In the genomic region with DNA sequence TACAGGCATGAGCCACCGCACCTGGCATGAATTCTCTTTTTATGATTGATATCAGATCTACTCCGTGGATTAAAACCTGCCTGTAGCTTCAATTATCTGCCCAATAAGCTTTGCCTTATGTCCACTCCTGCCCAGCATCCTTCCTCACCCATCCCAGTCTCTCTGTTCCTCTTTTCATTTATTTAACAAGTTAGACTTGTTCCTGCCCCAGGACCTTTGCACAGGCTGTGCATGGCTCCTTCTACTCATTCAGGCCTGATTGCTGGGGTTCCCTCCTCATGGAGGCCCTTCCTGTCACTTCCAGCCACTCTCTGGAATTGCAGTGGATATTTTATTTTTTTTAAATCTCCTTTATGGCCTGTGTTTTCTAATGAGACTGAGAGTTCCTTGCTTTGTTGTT, we compare ENCODE assay signal across 16 cellular contexts. TPM values are rescaled to one million over a fixed set of nuclear protein-coding genes. Genes with fewer than 3 reads are reported as not detected.
DNase-seq lines count a peak whose midpoint lies in the region; ATAC-seq, FAIRE-seq and TF ChIP-seq lines count a peak whose summit lies in the region.
"Had no signal": no experiment of that assay in that cellular context is flagged by ENCODE, and none has a peak within 500 bp of the region (broad histone marks: within the 10 kb centered on the region; RNA-seq: fewer than 3 reads in every experiment).

No MANE protein-coding gene starts in this region.

- H3K27ac ChIP-seq in HepG2 (ENCODE audit: extremely low read length, insufficient read depth, low read length): no peak overlapping the region
- no peak overlapping the region for H3K27ac ChIP-seq in right lobe of liver
- H3K27ac ChIP-seq in adrenal gland: no peak overlapping the region
- H3K27ac ChIP-seq in spleen: no peak overlapping the region
- H3K27ac ChIP-seq: 22Rv1, BLaER1 had no signal

- H3K9me3 ChIP-seq in HepG2 (ENCODE audit: low read length) (no peaks in the 10 kb centered on the region), right lobe of liver (no peaks in the 10 kb centered on the region), adrenal gland (replicated peaks in 1 of 3) (no peaks in the 10 kb centered on the region), spleen (no peaks in the 10 kb centered on the region)
- H3K9me3 ChIP-seq: BLaER1 had no signal

- no peak for TF ChIP-seq CTCF in HepG2 (CRISPR knock-in tag; IDR thresholded peaks at IDR 0.05)
- TF ChIP-seq CTCF in right lobe of liver (IDR thresholded peaks at IDR 0.05): no peak
- no peak for TF ChIP-seq CTCF in adrenal gland (IDR thresholded peaks at IDR 0.05)
- TF ChIP-seq CTCF in spleen (IDR thresholded peaks at IDR 0.05 in 8 of 11, conservative IDR thresholded peaks at IDR 0.05 in 3 of 11): no peak

- peak overlapping the region; percentile 21 for H3K27ac Mint-ChIP-seq in T-helper 2 cell treated with Interferon-gamma antibody and Interleukin-4, amounts not matched to agents 5 μg/mL and 100 μg/mL, for 36 hours
- peak overlapping the region; percentile 56 for H3K27ac Mint-ChIP-seq in central memory CD8-positive, alpha-beta T cell (ENCODE audit: low read depth)

- peaks cover 27% of the 10 kb centered on the region for H3K36me3 Mint-ChIP-seq in T-helper 2 cell treated with Interferon-gamma antibody and Interleukin-4, amounts not matched to agents 5 μg/mL and 100 μg/mL, for 36 hours (ENCODE audit: low read depth)
- peaks cover 32% of the 10 kb centered on the region for H3K36me3 Mint-ChIP-seq in central memory CD8-positive, alpha-beta T cell (ENCODE audit: insufficient read depth)

- no peak for TF ChIP-seq RAD21 in HepG2 (CRISPR knock-in tag; IDR thresholded peaks at IDR 0.05)

- H2AFZ ChIP-seq in HepG2 (ENCODE audit: low read length): no peak overlapping the region

- H3K27me3 Mint-ChIP-seq in T-helper 2 cell treated with Interferon-gamma antibody and Interleukin-4, amounts not matched to agents 5 μg/mL and 100 μg/mL, for 36 hours (ENCODE audit: low read depth): no peaks in the 10 kb centered on the region
- no peaks in the 10 kb centered on the region for H3K27me3 Mint-ChIP-seq in central memory CD8-positive, alpha-beta T cell
- H3K27me3 Mint-ChIP-seq: CD4-positive, alpha-beta memory T cell had no signal

- no peak for ATAC-seq in HepG2
- ATAC-seq in right lobe of liver: no peak
- ATAC-seq in central memory CD8-positive, alpha-beta T cell (replicated peaks; ENCODE audit: extremely low read depth, poor library complexity, severe bottlenecking): no peak
- ATAC-seq: HCT116 had no signal

- in situ Hi-C loops in HepG2 (cut with HindIII; ENCODE audit: extremely low pct_ligation_motif_present, low pct_unique_long_range_greater_than_20kb): no loop called here

- no peak overlapping the region for H3K9ac ChIP-seq in HepG2 (ENCODE audit: insufficient read depth, low read depth, low read length)
- H3K9ac ChIP-seq: BLaER1 had no signal

- H3K79me2 ChIP-seq in HepG2 (ENCODE audit: insufficient read depth, low read length): peaks cover 4% of the 10 kb centered on the region

- no TSS peak for BruUV-seq in HepG2 (replicated peaks; lab: Mats Ljungman, UMichigan)

- no peak overlapping the region for H3K4me3 Mint-ChIP-seq in T-helper 2 cell treated with Interferon-gamma antibody and Interleukin-4, amounts not matched to agents 5 μg/mL and 100 μg/mL, for 36 hours
- no peak overlapping the region for H3K4me3 Mint-ChIP-seq in central memory CD8-positive, alpha-beta T cell
- H3K4me3 Mint-ChIP-seq: CD14-positive monocyte; CD4-positive, alpha-beta memory T cell had no signal

- no peaks in the 10 kb centered on the region for H3K9me3 Mint-ChIP-seq in T-helper 2 cell treated with Interferon-gamma antibody and Interleukin-4, amounts not matched to agents 5 μg/mL and 100 μg/mL, for 36 hours
- no peaks in the 10 kb centered on the region for H3K9me3 Mint-ChIP-seq in central memory CD8-positive, alpha-beta T cell

- no peak for FAIRE-seq in HepG2 (lab: Jason Lieb, UNC)

- TF ChIP-seq POLR2A in HepG2 (IDR thresholded peaks at IDR 0.05; ENCODE audit: insufficient read depth in 1 of 2, low read depth in 2 of 2, low read length in 2 of 2): no peak
- TF ChIP-seq POLR2A in right lobe of liver (IDR thresholded peaks at IDR 0.05): no peak
- TF ChIP-seq POLR2A in adrenal gland (IDR thresholded peaks at IDR 0.05): no peak
- TF ChIP-seq POLR2A in spleen (IDR thresholded peaks at IDR 0.05): no peak

- H4K20me1 ChIP-seq in HepG2 (ENCODE audit: insufficient read depth, low read length): 0 out of 2 replicates have a peak, but pooled peaks cover 5% of the 10 kb centered on the region

- no peaks in the 10 kb centered on the region for H3K27me3 ChIP-seq in HepG2 (ENCODE audit: control insufficient read depth in 1 of 2, insufficient read depth in 2 of 2, low read length in 2 of 2)
- no peaks in the 10 kb centered on the region for H3K27me3 ChIP-seq in right lobe of liver
- H3K27me3 ChIP-seq in adrenal gland: no peaks in the 10 kb centered on the region
- H3K27me3 ChIP-seq in spleen (replicated peaks in 1 of 7): no peaks in the 10 kb centered on the region
- H3K27me3 ChIP-seq: BLaER1 had no signal

- H3K4me3 ChIP-seq in HepG2 (replicated peaks in 1 of 3; ENCODE audit: insufficient read depth in 1 of 3, low read depth in 2 of 3, low read length in 3 of 3): no peak overlapping the region
- H3K4me3 ChIP-seq in right lobe of liver: no peak overlapping the region
- H3K4me3 ChIP-seq in adrenal gland: no peak overlapping the region
- no peak overlapping the region for H3K4me3 ChIP-seq in spleen
- H3K4me3 ChIP-seq: BLaER1 had no signal

- 98% methylated on average over 2 of the region's 2 CpGs for WGBS in HepG2 (ENCODE audit: low lambda C conversion rate)
- WGBS in right lobe of liver (ENCODE audit: insufficient coverage, low coverage, low lambda C conversion rate, missing lambda C conversion rate): 90% methylated on average over 2 of the region's 2 CpGs
- 87 to 94% (median 90%) methylated on average over 2 of the region's 2 CpGs for WGBS in adrenal gland, 4 donors
- WGBS in spleen, 5 donors: 95 to 100% (median 97%) methylated on average over 2 of the region's 2 CpGs

- H3K4me2 ChIP-seq in HepG2 (ENCODE audit: low read depth, low read length): no peak overlapping the region
- H3K4me2 ChIP-seq: BLaER1 had no signal

- H3K36me3 ChIP-seq in HepG2 (replicated peaks in 1 of 2; ENCODE audit: control insufficient read depth in 1 of 2, insufficient read depth in 2 of 2, low read length in 2 of 2): peaks cover 35 to 72% of the 10 kb centered on the region in 2 experiments
- peaks cover 0 to 44% (median 8%) of the 10 kb centered on the region in 4 donors for H3K36me3 ChIP-seq in right lobe of liver
- H3K36me3 ChIP-seq in adrenal gland (replicated peaks in 1 of 2): peaks cover 0 to 85% of the 10 kb centered on the region in 2 donors
- H3K36me3 ChIP-seq in spleen: peaks cover 4 to 100% (median 88%) of the 10 kb centered on the region in 6 donors

- TF ChIP-seq EP300 in HepG2 (IDR thresholded peaks at IDR 0.05; ENCODE audit: low read depth in 2 of 2, low read length in 2 of 2) (no peak), HepG2 (CRISPR knock-in tag; IDR thresholded peaks at IDR 0.05; ENCODE audit: borderline replicate concordance) (no peak)

- CTCF ChIA-PET in HepG2 (lab: Yijun Ruan, JAX; ENCODE audit: low intra/inter-chr PET ratio, low total read pairs): no interaction called here

- no peak for DNase-seq in T-helper 2 cell treated with Interferon-gamma antibody and Interleukin-4, amounts not matched to agents 5 μg/mL and 100 μg/mL, for 36 hours (ENCODE audit: low spot score)
- DNase-seq in T-helper 2 cell (no peak), HepG2 (ENCODE audit: low spot score) (no peak), right lobe of liver (no peak), adrenal gland (no peak), spleen (no peak)
- DNase-seq in central memory CD8-positive, alpha-beta T cell (ENCODE audit: low spot score in 2 of 2): no peak
- DNase-seq: CD4-positive, alpha-beta memory T cell; DMS153; DMS79; GF-D8; GOT3 had no signal

- H3K4me1 Mint-ChIP-seq in T-helper 2 cell treated with Interferon-gamma antibody and Interleukin-4, amounts not matched to agents 5 μg/mL and 100 μg/mL, for 36 hours (ENCODE audit: low read depth): no peaks in the 10 kb centered on the region
- H3K4me1 Mint-ChIP-seq in central memory CD8-positive, alpha-beta T cell: no peaks in the 10 kb centered on the region
- H3K4me1 Mint-ChIP-seq: CD14-positive monocyte had no signal

- POLR2A ChIA-PET in HepG2 (lab: Yijun Ruan, JAX): no interaction called here

- H3K4me1 ChIP-seq in HepG2 (ENCODE audit: insufficient read depth, low read length) (no peaks in the 10 kb centered on the region), right lobe of liver (no peaks in the 10 kb centered on the region), adrenal gland (replicated peaks in 1 of 2) (no peaks in the 10 kb centered on the region), spleen (no peaks in the 10 kb centered on the region)

- intact Hi-C loops in HepG2 (cut with micrococcal nuclease; ENCODE audit: unreplicated experiment) (no loop called here), right lobe of liver (cut with DNase I) (no loop called here), adrenal gland (cut with DNase I) (no loop called here), spleen (cut with DNase I; ENCODE audit: low total_unique reads) (no loop called here)

RNA-seq across cellular contexts. Expression of gene SMARCA4, which starts 27.6 kb away (rescaled TPM):
- total RNA-seq in HepG2 (2016; rRNA removed; fragmentation: Illumina TruSeq; extraction: Trizol) (45.9 and 61.5 TPM in 2 replicates), right lobe of liver (10 to 100 TPM; 26.3 to 45.8 (median 27.7) TPM), adrenal gland (100 to 1,000 TPM in 1 of 8 donors, 10 to 100 TPM in 7; 53.5 to 114 (median 64.9) TPM), spleen (10 to 100 TPM; 61.5 to 95.6 (median 67.0) TPM)
- 13.7 and 14.9 TPM in 2 replicates for total RNA-seq in HepG2 (2016; cell fraction: cytosol; rRNA removed; fragmentation: Illumina TruSeq; extraction: Trizol; ENCODE audit: low read depth)
- 46.7 and 48.0 TPM in 2 replicates for total RNA-seq in HepG2 (2016; cell fraction: insoluble cytoplasmic fraction; rRNA removed; fragmentation: Illumina TruSeq; extraction: Trizol)
- total RNA-seq in HepG2 (2016; cell fraction: membrane; rRNA removed; fragmentation: Illumina TruSeq; extraction: Trizol): 29.6 and 31.5 TPM in 2 replicates
- total RNA-seq in HepG2 (2016; cell fraction: nucleus; rRNA removed; fragmentation: Illumina TruSeq; extraction: Trizol): 40.2 and 49.1 TPM in 2 replicates
- polyA plus RNA-seq in HepG2 (2011; rRNA removed) (25.4 and 28.7 TPM in 2 replicates), adrenal gland (100 to 1,000 TPM in 1 of 3 donors, 10 to 100 TPM in 2; 58.8 to 124 (median 80.0) TPM), spleen (10 to 100 TPM; 41.6 to 69.6 (median 58.4) TPM)
- 17.4 and 25.0 TPM in 2 replicates for polyA plus RNA-seq in HepG2 (2011; cell fraction: cytosol; rRNA removed)
- 76.1 and 88.8 TPM in 2 replicates for polyA plus RNA-seq in HepG2 (2011; cell fraction: nucleus; rRNA removed)
- polyA plus RNA-seq in HepG2 (2012): 42.7 and 48.1 TPM in 2 replicates
- polyA plus RNA-seq in HepG2 (2016; cell fraction: cytosol; fragmentation: Illumina TruSeq; extraction: Trizol; ENCODE audit: low read depth): 7.8 and 9.0 TPM in 2 replicates
- 65.5 and 92.2 TPM in 2 replicates for polyA plus RNA-seq in HepG2 (2016; cell fraction: insoluble cytoplasmic fraction; fragmentation: Illumina TruSeq; extraction: Trizol; ENCODE audit: low read depth)
- 20.1 and 25.6 TPM in 2 replicates for polyA plus RNA-seq in HepG2 (2016; cell fraction: membrane; fragmentation: Illumina TruSeq; extraction: Trizol; ENCODE audit: low read depth)
- 103 and 106 TPM in 2 replicates for polyA plus RNA-seq in HepG2 (2016; cell fraction: nucleus; fragmentation: Illumina TruSeq; extraction: Trizol; ENCODE audit: insufficient read depth, low read depth)
- polyA minus RNA-seq in HepG2 (2011; rRNA and poly(A)+ RNA removed; ENCODE audit: low replicate concordance): 91.5 and 97.2 TPM in 2 replicates
- 47.5 and 47.9 TPM in 2 replicates for polyA minus RNA-seq in HepG2 (2011; cell fraction: cytosol; rRNA and poly(A)+ RNA removed)
- polyA minus RNA-seq in HepG2 (2011; cell fraction: nucleus; rRNA and poly(A)+ RNA removed): 41.6 and 43.3 TPM in 2 replicates

RNA-seq across cellular contexts. Expression of gene TIMM29, which starts 59.8 kb away (rescaled TPM):
- total RNA-seq in HepG2 (2016; rRNA removed; fragmentation: Illumina TruSeq; extraction: Trizol): 25.6 and 33.8 TPM in 2 replicates
- 5.7 and 6.8 TPM in 2 replicates for total RNA-seq in HepG2 (2016; cell fraction: cytosol; rRNA removed; fragmentation: Illumina TruSeq; extraction: Trizol; ENCODE audit: low read depth)
- total RNA-seq in HepG2 (2016; cell fraction: insoluble cytoplasmic fraction; rRNA removed; fragmentation: Illumina TruSeq; extraction: Trizol): 21.9 and 35.0 TPM in 2 replicates
- 17.3 and 19.4 TPM in 2 replicates for total RNA-seq in HepG2 (2016; cell fraction: membrane; rRNA removed; fragmentation: Illumina TruSeq; extraction: Trizol)
- 14.3 and 19.7 TPM in 2 replicates for total RNA-seq in HepG2 (2016; cell fraction: nucleus; rRNA removed; fragmentation: Illumina TruSeq; extraction: Trizol)
- polyA plus RNA-seq in HepG2 (2011; rRNA removed): 7.0 and 7.1 TPM in 2 replicates
- 6.4 and 7.7 TPM in 2 replicates for polyA plus RNA-seq in HepG2 (2011; cell fraction: cytosol; rRNA removed)
- 6.8 and 6.9 TPM in 2 replicates for polyA plus RNA-seq in HepG2 (2011; cell fraction: nucleus; rRNA removed)
- polyA plus RNA-seq in HepG2 (2012): 11.2 and 12.5 TPM in 2 replicates
- 4.1 and 4.4 TPM in 2 replicates for polyA plus RNA-seq in HepG2 (2016; cell fraction: cytosol; fragmentation: Illumina TruSeq; extraction: Trizol; ENCODE audit: low read depth)
- polyA plus RNA-seq in HepG2 (2016; cell fraction: insoluble cytoplasmic fraction; fragmentation: Illumina TruSeq; extraction: Trizol; ENCODE audit: low read depth): 17.0 and 19.4 TPM in 2 replicates
- 9.5 and 10.3 TPM in 2 replicates for polyA plus RNA-seq in HepG2 (2016; cell fraction: membrane; fragmentation: Illumina TruSeq; extraction: Trizol; ENCODE audit: low read depth)
- 18.8 and 25.6 TPM in 2 replicates for polyA plus RNA-seq in HepG2 (2016; cell fraction: nucleus; fragmentation: Illumina TruSeq; extraction: Trizol; ENCODE audit: insufficient read depth, low read depth)
- 7.1 and 11.2 TPM in 2 replicates for polyA minus RNA-seq in HepG2 (2011; rRNA and poly(A)+ RNA removed; ENCODE audit: low replicate concordance)
- 7.9 and 8.4 TPM in 2 replicates for polyA minus RNA-seq in HepG2 (2011; cell fraction: cytosol; rRNA and poly(A)+ RNA removed)
- polyA minus RNA-seq in HepG2 (2011; cell fraction: nucleus; rRNA and poly(A)+ RNA removed): 5.7 and 5.8 TPM in 2 replicates
- total RNA-seq in right lobe of liver: 10 to 100 TPM; 10.2 to 15.7 (median 11.6) TPM
- total RNA-seq in adrenal gland: 10 to 100 TPM; 18.5 to 39.7 (median 30.9) TPM
- 10 to 100 TPM; 10.5 to 19.3 (median 11.6) TPM for polyA plus RNA-seq in adrenal gland
- total RNA-seq in spleen: 10 to 100 TPM; 18.0 to 24.3 (median 21.3) TPM
- polyA plus RNA-seq in spleen: 10 to 100 TPM in 2 of 3 donors, 1 to 10 TPM in 1; 6.8 to 15.1 (median 12.9) TPM

RNA-seq across cellular contexts. Expression of gene YIPF2, which starts 59.9 kb away (rescaled TPM):
- total RNA-seq in HepG2 (2016; rRNA removed; fragmentation: Illumina TruSeq; extraction: Trizol) (22.7 and 37.3 TPM in 2 replicates), right lobe of liver (10 to 100 TPM; 23.5 to 46.1 (median 31.4) TPM), adrenal gland (10 to 100 TPM; 54.5 to 99.1 (median 76.1) TPM), spleen (10 to 100 TPM; 24.1 to 42.3 (median 29.8) TPM)
- 17.0 and 24.9 TPM in 2 replicates for total RNA-seq in HepG2 (2016; cell fraction: cytosol; rRNA removed; fragmentation: Illumina TruSeq; extraction: Trizol; ENCODE audit: low read depth)
- 18.1 and 40.3 TPM in 2 replicates for total RNA-seq in HepG2 (2016; cell fraction: insoluble cytoplasmic fraction; rRNA removed; fragmentation: Illumina TruSeq; extraction: Trizol)
- total RNA-seq in HepG2 (2016; cell fraction: membrane; rRNA removed; fragmentation: Illumina TruSeq; extraction: Trizol): 33.8 and 40.6 TPM in 2 replicates
- 29.4 and 31.8 TPM in 2 replicates for total RNA-seq in HepG2 (2016; cell fraction: nucleus; rRNA removed; fragmentation: Illumina TruSeq; extraction: Trizol)
- polyA plus RNA-seq in HepG2 (2011; rRNA removed) (53.2 and 59.7 TPM in 2 replicates), adrenal gland (10 to 100 TPM; 21.1 to 98.9 (median 40.4) TPM), spleen (10 to 100 TPM; 12.5 to 28.6 (median 16.8) TPM)
- polyA plus RNA-seq in HepG2 (2011; cell fraction: cytosol; rRNA removed): 46.3 and 77.8 TPM in 2 replicates
- 119 and 138 TPM in 2 replicates for polyA plus RNA-seq in HepG2 (2011; cell fraction: nucleus; rRNA removed)
- 23.3 and 34.0 TPM in 2 replicates for polyA plus RNA-seq in HepG2 (2012)
- polyA plus RNA-seq in HepG2 (2016; cell fraction: cytosol; fragmentation: Illumina TruSeq; extraction: Trizol; ENCODE audit: low read depth): 20.2 and 27.8 TPM in 2 replicates
- 19.3 and 20.0 TPM in 2 replicates for polyA plus RNA-seq in HepG2 (2016; cell fraction: insoluble cytoplasmic fraction; fragmentation: Illumina TruSeq; extraction: Trizol; ENCODE audit: low read depth)
- 25.6 and 30.0 TPM in 2 replicates for polyA plus RNA-seq in HepG2 (2016; cell fraction: membrane; fragmentation: Illumina TruSeq; extraction: Trizol; ENCODE audit: low read depth)
- 55.7 and 57.0 TPM in 2 replicates for polyA plus RNA-seq in HepG2 (2016; cell fraction: nucleus; fragmentation: Illumina TruSeq; extraction: Trizol; ENCODE audit: insufficient read depth, low read depth)
- 50.6 and 120 TPM in 2 replicates for polyA minus RNA-seq in HepG2 (2011; rRNA and poly(A)+ RNA removed; ENCODE audit: low replicate concordance)
- 34.1 and 39.4 TPM in 2 replicates for polyA minus RNA-seq in HepG2 (2011; cell fraction: cytosol; rRNA and poly(A)+ RNA removed)
- polyA minus RNA-seq in HepG2 (2011; cell fraction: nucleus; rRNA and poly(A)+ RNA removed): 26.1 and 28.1 TPM in 2 replicates
